8 cellular contexts compared by ENCODE assay signal in genomic region chr5:1008451-1009358, GRCh38. TPM values are rescaled to one million over a fixed set of nuclear protein-coding genes. Genes with fewer than 3 reads are reported as not detected.
DNase-seq lines count a peak whose midpoint lies in the region; ATAC-seq and TF ChIP-seq lines count a peak whose summit lies in the region.

Gene NKD2 (plus strand): TSS chr5:1008802. CDS start chr5:1009058, 256 bp downstream.

- no peak within 1 kb of the TSS for H3K27ac ChIP-seq in colonic mucosa
- H3K27ac ChIP-seq in testis = peak within 1 kb of the TSS in 1 of 2 donors; percentile 20

- WGBS in testis, 2 donors = 1% methylated on average over 48 of the region's 108 CpGs; no CpG with 5 or more reads in 1 of the 2 donors

- TF ChIP-seq CTCF in colonic mucosa (IDR thresholded peaks at IDR 0.05) = peak; percentile 21
- TF ChIP-seq CTCF in testis (IDR thresholded peaks at IDR 0.05) = peak; percentile 54 to 83 (median 67)

- H3K4me1 ChIP-seq in colonic mucosa = peaks cover 6% of the 10 kb centered on the region
- peaks cover 18% of the 10 kb centered on the region for H3K4me1 ChIP-seq in testis

- H3K9me3 Mint-ChIP-seq in T-cell (no peaks in the 10 kb centered on the region), memory B cell (no peaks in the 10 kb centered on the region)

- no peaks in the 10 kb centered on the region for H3K36me3 Mint-ChIP-seq in T-cell
- H3K36me3 Mint-ChIP-seq in memory B cell = no peaks in the 10 kb centered on the region

- H3K4me3 ChIP-seq in colonic mucosa = peak within 1 kb of the TSS; percentile 36
- H3K4me3 ChIP-seq in testis = peak within 1 kb of the TSS; percentile 54 to 66

- DNase-seq in Daoy (ENCODE audit: low read depth) (peak; percentile 49), T-cell (peak in 14 of 34 experiments; percentile 5 to 63 (median 36)), colonic mucosa (peak; percentile 20), memory B cell (ENCODE audit: low spot score in 2 of 2) (peak; percentile 43 to 62), testis (peak; percentile 31)

- TF ChIP-seq POLR2A in testis (IDR thresholded peaks at IDR 0.05) = no peak

- H3K36me3 ChIP-seq in colonic mucosa (no peaks in the 10 kb centered on the region), testis (ENCODE audit: low read depth, missing control alignments) (no peaks in the 10 kb centered on the region)

- ATAC-seq in HG02973 (IDR thresholded peaks at IDR 0.05; ENCODE audit: unreplicated experiment) = peak; percentile 40
- ATAC-seq in T-cell (replicated peaks in 1 of 4) = peak; percentile 59 to 74 (median 63)
- ATAC-seq in memory B cell (ENCODE audit: low read depth) = peak; percentile 72
- ATAC-seq in GM19328 (IDR thresholded peaks at IDR 0.05; ENCODE audit: unreplicated experiment) = no peak
- no peak for ATAC-seq in HG02970 (IDR thresholded peaks at IDR 0.05; ENCODE audit: low FRiP score, unreplicated experiment)

- no peak within 1 kb of the TSS for H3K27ac Mint-ChIP-seq in T-cell
- peak within 1 kb of the TSS; percentile 28 for H3K27ac Mint-ChIP-seq in memory B cell

- peaks cover 23 to 53% of the 10 kb centered on the region in 2 donors for H3K27me3 Mint-ChIP-seq in T-cell
- H3K27me3 Mint-ChIP-seq in memory B cell = peaks cover 33% of the 10 kb centered on the region

- intact Hi-C loops in colonic mucosa (cut with DNase I) = loop anchor here (5.0 kb wide), 1 partner anchor 129 kb away; no protein-coding TSS in a partner anchor
- intact Hi-C loops in testis (cut with DNase I; ENCODE audit: low total_unique reads) = no loop called here

- CTCF ChIA-PET in T-cell (lab: Charles Lee) = interaction anchor here in 1 of 2 donors (0.6 to 1.8 kb wide), 3 partner anchors 24 to 639 kb away, joined by 3 to 4 read pairs (median 4); no protein-coding TSS in a partner anchor

- POLR2A ChIA-PET in T-cell (lab: Charles Lee) = no interaction called here

- H3K9ac ChIP-seq in colonic mucosa (ENCODE audit: low read depth in 2 of 2, low read length in 2 of 2) = peak within 1 kb of the TSS in 1 of 2 donors; percentile 63

- H3K4me1 Mint-ChIP-seq in T-cell (peaks cover 9 to 29% (median 17%) of the 10 kb centered on the region in 3 donors), memory B cell (peaks cover 12% of the 10 kb centered on the region)

- H3K9me3 ChIP-seq in colonic mucosa (no peaks in the 10 kb centered on the region), testis (no peaks in the 10 kb centered on the region)

- peaks cover 64% of the 10 kb centered on the region for H3K27me3 ChIP-seq in colonic mucosa
- no peaks in the 10 kb centered on the region for H3K27me3 ChIP-seq in testis

- peak within 1 kb of the TSS; percentile 11 to 75 (median 50) for H3K4me3 Mint-ChIP-seq in T-cell
- peak within 1 kb of the TSS; percentile 70 for H3K4me3 Mint-ChIP-seq in memory B cell

RNA-seq across cellular contexts. Expression of gene NKD2, which starts in this region (rescaled TPM):
- 0.45 and 1.3 TPM in 2 replicates for total RNA-seq in Daoy (2014; rRNA removed; shearing (Covaris generic))
- total RNA-seq in T-cell = under 1 TPM in 2 of 5 donors, not detected in 3; 0.18 to 0.23 TPM
- 1 to 10 TPM in 1 of 2 donors, under 1 TPM in 1; 0.94 to 1.9 TPM for total RNA-seq in colonic mucosa
- 10 to 100 TPM; 31.6 to 42.1 TPM for total RNA-seq in testis
- 16.5 TPM for polyA plus RNA-seq in testis (ENCODE audit: insufficient read depth, low read depth, low replicate concordance)

Comparison
In these comparisons a context has a peak if more than half of its experiments do, and no peak if none do; other contexts are left out.
1. RNA of gene NKD2 (total RNA-seq): 31.6 to 42.1 TPM in testis; 0.94 to 1.9 TPM in colonic mucosa, 0.45 to 1.3 TPM in Daoy and 0.18 to 0.23 TPM in T-cell; every median in the first group is over 10 times any median in the second.
2. Peak in ATAC-seq in T-cell; RNA of the gene not detected or under 1 TPM.
3. ATAC-seq: peak in HG02973 (single experiment) and memory B cell (single experiment); none in GM19328 (single experiment) and HG02970 (single experiment).